Comparison of ENCODE assay signal across 12 cellular contexts in genomic region chr19:33383722-33384292, GRCh38.
"Had no signal": no experiment of that assay in that cellular context is flagged by ENCODE, and none has a peak within 500 bp of the region (broad histone marks: within the 10 kb centered on the region; RNA-seq: fewer than 3 reads in every experiment).

No MANE protein-coding gene starts in this region.

- H3K9me3 ChIP-seq: gastroesophageal sphincter, left lung, right atrium auricular region, suprapubic skin, upper lobe of left lung had no signal

- H3K27ac Mint-ChIP-seq: memory B cell had no signal

- H3K27me3 Mint-ChIP-seq: memory B cell had no signal

- H3K4me3 ChIP-seq: gastroesophageal sphincter, left lung, right atrium auricular region, suprapubic skin, upper lobe of left lung had no signal

- ATAC-seq: gastroesophageal sphincter, left lung had no signal

- H3K27ac ChIP-seq: gastroesophageal sphincter, left lung, right atrium auricular region, suprapubic skin, upper lobe of left lung, WERI-Rb-1 had no signal

- H3K27me3 ChIP-seq: gastroesophageal sphincter, left lung, right atrium auricular region, suprapubic skin, upper lobe of left lung had no signal

- H3K9me3 Mint-ChIP-seq: memory B cell had no signal

- DNase-seq: activated CD4-positive, alpha-beta T cell treated with anti-CD3 and anti-CD28 coated beads for 48 hours; central memory CD4-positive, alpha-beta T cell; dermis blood vessel endothelial cell; left lung; stimulated activated naive CD4-positive, alpha-beta T cell; WERI-Rb-1 had no signal

- H3K4me3 Mint-ChIP-seq: memory B cell had no signal

- FAIRE-seq: keratinocyte had no signal
